Comparison of ENCODE assay signal across 12 cellular contexts in the genomic region with DNA sequence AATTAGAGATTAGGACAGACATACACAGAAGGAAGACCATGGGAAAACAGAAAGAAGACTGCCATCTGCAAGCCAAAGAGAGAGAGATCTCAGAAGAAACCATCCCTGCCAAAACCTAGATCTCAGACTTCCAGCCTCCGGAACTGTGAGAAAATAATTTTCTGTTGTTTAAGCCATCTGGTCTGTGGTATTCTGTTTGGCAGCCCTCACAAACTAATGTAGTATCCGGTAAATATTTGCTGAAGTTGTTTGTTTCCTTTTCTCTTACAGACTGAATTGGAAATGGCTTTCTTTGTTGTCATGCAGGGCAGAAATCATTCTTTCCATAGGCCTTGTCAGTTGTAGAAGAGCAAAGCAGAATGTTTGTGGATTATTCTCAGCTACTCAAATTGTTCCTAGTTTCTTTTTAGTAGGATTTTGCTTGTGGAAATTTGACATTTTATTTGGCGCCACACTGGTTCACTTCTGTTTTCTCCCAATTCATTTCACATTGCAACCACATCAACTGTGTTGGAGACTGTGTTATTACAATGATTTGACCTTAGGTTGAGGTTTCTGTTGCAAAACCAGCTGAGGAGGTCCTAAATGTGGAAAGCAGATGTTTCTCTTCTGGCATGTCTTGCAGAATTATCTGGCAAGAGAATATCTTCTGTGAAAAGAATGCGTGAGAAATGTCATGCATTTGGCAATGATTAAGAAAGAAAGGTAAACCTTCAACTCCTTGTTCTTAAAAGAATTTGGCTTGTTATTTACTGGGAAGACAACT. TPM values are rescaled to one million over a fixed set of nuclear protein-coding genes. Genes with fewer than 3 reads are reported as not detected.
A peak's percentile ranks its signal among the peaks of the same experiment; 100 is the strongest.
DNase-seq lines count a peak whose midpoint lies in the region; ATAC-seq, FAIRE-seq and TF ChIP-seq lines count a peak whose summit lies in the region.
"Had no signal": no experiment of that assay in that cellular context is flagged by ENCODE, and none has a peak within 500 bp of the region (broad histone marks: within the 10 kb centered on the region; RNA-seq: fewer than 3 reads in every experiment).

No MANE protein-coding gene starts in this region.

- no peaks in the 10 kb centered on the region for H3K79me2 ChIP-seq in HepG2 (ENCODE audit: insufficient read depth, low read length)

- no peak overlapping the region for H2AFZ ChIP-seq in HepG2 (ENCODE audit: low read length)

- TF ChIP-seq EP300 in HepG2 (IDR thresholded peaks at IDR 0.05; ENCODE audit: low read depth in 2 of 2, low read length in 2 of 2): no peak
- no peak for TF ChIP-seq EP300 in HepG2 (CRISPR knock-in tag; IDR thresholded peaks at IDR 0.05; ENCODE audit: borderline replicate concordance)

- H3K36me3 ChIP-seq in liver (ENCODE audit: control insufficient read depth in 4 of 4, insufficient read depth in 3 of 4, low read depth in 1 of 4, low read length in 3 of 4) (no peaks in the 10 kb centered on the region), HepG2 (replicated peaks in 1 of 2; ENCODE audit: control insufficient read depth in 1 of 2, insufficient read depth in 2 of 2, low read length in 2 of 2) (no peaks in the 10 kb centered on the region)

- peaks cover 33% of the 10 kb centered on the region for H3K4me1 Mint-ChIP-seq in mesothelial cell of epicardium

- H3K4me3 ChIP-seq in liver (ENCODE audit: low read depth in 1 of 3, low read length in 3 of 3): no peak overlapping the region
- no peak overlapping the region for H3K4me3 ChIP-seq in HepG2 (replicated peaks in 1 of 3; ENCODE audit: insufficient read depth in 1 of 3, low read depth in 2 of 3, low read length in 3 of 3)

- no peak overlapping the region for H3K9ac ChIP-seq in liver (ENCODE audit: low read depth in 1 of 2, low read length in 2 of 2)
- H3K9ac ChIP-seq in HepG2 (ENCODE audit: insufficient read depth, low read depth, low read length): no peak overlapping the region

- H3K27me3 Mint-ChIP-seq in mesothelial cell of epicardium (ENCODE audit: low read depth): no peaks in the 10 kb centered on the region

- POLR2A ChIA-PET in HepG2 (lab: Yijun Ruan, JAX): no interaction called here
- POLR2A ChIA-PET in GM10248 (lab: Yijun Ruan, JAX): no interaction called here

- H4K20me1 ChIP-seq in HepG2 (ENCODE audit: insufficient read depth, low read length): no peaks in the 10 kb centered on the region

- no peak for TF ChIP-seq POLR2A in HepG2 (IDR thresholded peaks at IDR 0.05; ENCODE audit: insufficient read depth in 1 of 2, low read depth in 2 of 2, low read length in 2 of 2)

- no peak for DNase-seq in HepG2 (ENCODE audit: low spot score)
- DNase-seq in cerebellar cortex (ENCODE audit: low spot score): peak; percentile 64
- no peak for DNase-seq in mesothelial cell of epicardium (ENCODE audit: low spot score in 2 of 2, unreplicated experiment in 2 of 2)
- DNase-seq in retina: no peak
- no peak for DNase-seq in SK-N-DZ (ENCODE audit: low spot score)
- no peak for DNase-seq in GM10248 (ENCODE audit: extremely low spot score)
- no peak for DNase-seq in activated gamma-delta T cell (lab: John Stamatoyannopoulos, UW)
- DNase-seq: activated CD4-positive, alpha-beta T cell treated with anti-CD3 and anti-CD28 coated beads, Interleukin-2, amount 50 U/mL, for 4 hours; CD8-positive, alpha-beta T cell; NCI-H510A treated with DMSO at 0.1 percent for 48 hours; stimulated activated CD4-positive, alpha-beta T cell treated with anti-CD3 and anti-CD28 coated beads, Interleukin-15, amount 100 ng/mL, for 24 hours had no signal

- ATAC-seq in HepG2: no peak
- ATAC-seq: CD8-positive, alpha-beta T cell had no signal

- TF ChIP-seq CTCF in liver (IDR thresholded peaks at IDR 0.05; ENCODE audit: low read depth, low read length, missing input control): no peak
- TF ChIP-seq CTCF in HepG2 (CRISPR knock-in tag; IDR thresholded peaks at IDR 0.05): no peak
- no peak for TF ChIP-seq CTCF in mesothelial cell of epicardium (IDR thresholded peaks at IDR 0.05; ENCODE audit: unreplicated experiment)
- no peak for TF ChIP-seq CTCF in GM10248 (IDR thresholded peaks at IDR 0.05; ENCODE audit: control extremely low read depth, extremely low read depth, low read depth, missing control alignments)

- no peaks in the 10 kb centered on the region for H3K36me3 Mint-ChIP-seq in mesothelial cell of epicardium

- intact Hi-C loops in HepG2 (cut with micrococcal nuclease; ENCODE audit: unreplicated experiment): no loop called here

- H3K4me2 ChIP-seq in HepG2 (ENCODE audit: low read depth, low read length): no peak overlapping the region

- H3K4me1 ChIP-seq in liver (ENCODE audit: control insufficient read depth in 4 of 4, insufficient read depth in 4 of 4, low read length in 3 of 4) (peaks cover 0 to 7% (median 3%) of the 10 kb centered on the region in 4 donors), HepG2 (ENCODE audit: insufficient read depth, low read length) (no peaks in the 10 kb centered on the region)

- FAIRE-seq in HepG2 (lab: Jason Lieb, UNC): no peak

- H3K27me3 ChIP-seq in liver (ENCODE audit: control insufficient read depth in 4 of 4, insufficient read depth in 4 of 4, low read length in 3 of 4): no peaks in the 10 kb centered on the region
- no peaks in the 10 kb centered on the region for H3K27me3 ChIP-seq in HepG2 (ENCODE audit: control insufficient read depth in 1 of 2, insufficient read depth in 2 of 2, low read length in 2 of 2)

- H3K9me3 ChIP-seq in liver (ENCODE audit: control insufficient read depth in 4 of 4, low read length in 3 of 4) (no peaks in the 10 kb centered on the region), HepG2 (ENCODE audit: low read length) (no peaks in the 10 kb centered on the region)

- TF ChIP-seq RAD21 in liver (IDR thresholded peaks at IDR 0.05) (no peak), HepG2 (CRISPR knock-in tag; IDR thresholded peaks at IDR 0.05) (no peak)

- WGBS in liver: 54% methylated on average over 4 of the region's 4 CpGs
- WGBS in HepG2 (ENCODE audit: low lambda C conversion rate): 75% methylated on average over 4 of the region's 4 CpGs

- H3K9me3 Mint-ChIP-seq in mesothelial cell of epicardium: no peaks in the 10 kb centered on the region
- H3K9me3 Mint-ChIP-seq: CD8-positive, alpha-beta T cell had no signal

- no TSS peak for BruUV-seq in HepG2 (replicated peaks; lab: Mats Ljungman, UMichigan)

- H3K4me3 Mint-ChIP-seq in mesothelial cell of epicardium: no peak overlapping the region
- H3K4me3 Mint-ChIP-seq: CD8-positive, alpha-beta T cell had no signal

- H3K27ac Mint-ChIP-seq in mesothelial cell of epicardium: peak overlapping the region; percentile 43
- H3K27ac Mint-ChIP-seq: CD8-positive, alpha-beta T cell had no signal

- CTCF ChIA-PET in HepG2 (lab: Yijun Ruan, JAX; ENCODE audit: low intra/inter-chr PET ratio, low total read pairs) (no interaction called here), GM10248 (lab: Yijun Ruan, JAX) (interaction anchor here (1.0 to 16.1 kb wide), 3 partner anchors 7 to 91 kb away, joined by 3 to 471 read pairs (median 38); no protein-coding TSS in a partner anchor)

- in situ Hi-C loops in HepG2 (cut with HindIII; ENCODE audit: extremely low pct_ligation_motif_present, low pct_unique_long_range_greater_than_20kb): no loop called here

- peak overlapping the region; percentile 26 to 42 for H3K27ac ChIP-seq in liver (ENCODE audit: low read depth in 1 of 2, low read length in 2 of 2)
- H3K27ac ChIP-seq in HepG2 (ENCODE audit: extremely low read length, insufficient read depth, low read length): no peak overlapping the region

RNA-seq across cellular contexts. Expression of gene ACTA2, which starts 25.9 kb away (rescaled TPM):
- total RNA-seq in liver (100 to 1,000 TPM in 1 of 2 donors, 10 to 100 TPM in 1; 13.2 to 182 TPM), HepG2 (2016; rRNA removed; fragmentation: Illumina TruSeq; extraction: Trizol) (58.1 and 59.9 TPM in 2 replicates), mesothelial cell of epicardium (126 to 133 TPM (median 126 TPM) in 3 replicates)
- polyA plus RNA-seq in liver (100 to 1,000 TPM in 1 of 2 donors, 10 to 100 TPM in 1; 16.8 to 130 TPM), HepG2 (2011; rRNA removed) (21.8 and 25.1 TPM in 2 replicates)
- 21.6 and 22.5 TPM in 2 replicates for total RNA-seq in HepG2 (2016; cell fraction: cytosol; rRNA removed; fragmentation: Illumina TruSeq; extraction: Trizol; ENCODE audit: low read depth)
- total RNA-seq in HepG2 (2016; cell fraction: insoluble cytoplasmic fraction; rRNA removed; fragmentation: Illumina TruSeq; extraction: Trizol): 50.7 and 62.7 TPM in 2 replicates
- 33.4 and 39.8 TPM in 2 replicates for total RNA-seq in HepG2 (2016; cell fraction: membrane; rRNA removed; fragmentation: Illumina TruSeq; extraction: Trizol)
- 33.1 and 39.3 TPM in 2 replicates for total RNA-seq in HepG2 (2016; cell fraction: nucleus; rRNA removed; fragmentation: Illumina TruSeq; extraction: Trizol)
- 32.0 and 34.2 TPM in 2 replicates for polyA plus RNA-seq in HepG2 (2011; cell fraction: cytosol; rRNA removed)
- 20.1 and 23.1 TPM in 2 replicates for polyA plus RNA-seq in HepG2 (2011; cell fraction: nucleus; rRNA removed)
- polyA plus RNA-seq in HepG2 (2012): 30.5 and 47.4 TPM in 2 replicates
- polyA plus RNA-seq in HepG2 (2016; cell fraction: cytosol; fragmentation: Illumina TruSeq; extraction: Trizol; ENCODE audit: low read depth): 30.8 and 35.7 TPM in 2 replicates
- 81.9 and 99.8 TPM in 2 replicates for polyA plus RNA-seq in HepG2 (2016; cell fraction: insoluble cytoplasmic fraction; fragmentation: Illumina TruSeq; extraction: Trizol; ENCODE audit: low read depth)
- polyA plus RNA-seq in HepG2 (2016; cell fraction: membrane; fragmentation: Illumina TruSeq; extraction: Trizol; ENCODE audit: low read depth): 45.1 and 45.4 TPM in 2 replicates
- polyA plus RNA-seq in HepG2 (2016; cell fraction: nucleus; fragmentation: Illumina TruSeq; extraction: Trizol; ENCODE audit: insufficient read depth, low read depth): 60.8 and 61.8 TPM in 2 replicates
- polyA minus RNA-seq in HepG2 (2011; rRNA and poly(A)+ RNA removed; ENCODE audit: low replicate concordance): 3.6 and 48.3 TPM in 2 replicates
- polyA minus RNA-seq in HepG2 (2011; cell fraction: cytosol; rRNA and poly(A)+ RNA removed): 35.2 and 40.9 TPM in 2 replicates
- polyA minus RNA-seq in HepG2 (2011; cell fraction: nucleus; rRNA and poly(A)+ RNA removed): 13.9 and 20.1 TPM in 2 replicates
- polyA plus RNA-seq in SK-N-DZ (2014; cell fraction: cytosol; rRNA removed): not detected in 2 replicates
- not detected in 2 replicates for polyA plus RNA-seq in SK-N-DZ (2014; cell fraction: nucleus; rRNA removed)

RNA-seq across cellular contexts. Expression of gene STAMBPL1, which starts 46.6 kb away (rescaled TPM):
- total RNA-seq in liver: 1 to 10 TPM; 5.5 to 8.0 TPM
- polyA plus RNA-seq in liver: 1 to 10 TPM; 1.3 to 1.9 TPM
- total RNA-seq in HepG2 (2016; rRNA removed; fragmentation: Illumina TruSeq; extraction: Trizol): 1.5 and 1.6 TPM in 2 replicates
- total RNA-seq in HepG2 (2016; cell fraction: cytosol; rRNA removed; fragmentation: Illumina TruSeq; extraction: Trizol; ENCODE audit: low read depth): 0.79 and 1.1 TPM in 2 replicates
- total RNA-seq in HepG2 (2016; cell fraction: insoluble cytoplasmic fraction; rRNA removed; fragmentation: Illumina TruSeq; extraction: Trizol): 1.7 TPM in 2 replicates
- total RNA-seq in HepG2 (2016; cell fraction: membrane; rRNA removed; fragmentation: Illumina TruSeq; extraction: Trizol): 1.5 and 1.6 TPM in 2 replicates
- total RNA-seq in HepG2 (2016; cell fraction: nucleus; rRNA removed; fragmentation: Illumina TruSeq; extraction: Trizol): 3.3 and 3.9 TPM in 2 replicates
- 1.0 and 1.4 TPM in 2 replicates for polyA plus RNA-seq in HepG2 (2011; rRNA removed)
- polyA plus RNA-seq in HepG2 (2011; cell fraction: cytosol; rRNA removed): 0.82 and 0.91 TPM in 2 replicates
- polyA plus RNA-seq in HepG2 (2011; cell fraction: nucleus; rRNA removed): 1.6 and 2.4 TPM in 2 replicates
- polyA plus RNA-seq in HepG2 (2012): 0.62 and 0.73 TPM in 2 replicates
- 0.42 and 0.52 TPM in 2 replicates for polyA plus RNA-seq in HepG2 (2016; cell fraction: cytosol; fragmentation: Illumina TruSeq; extraction: Trizol; ENCODE audit: low read depth)
- 1.2 and 1.9 TPM in 2 replicates for polyA plus RNA-seq in HepG2 (2016; cell fraction: insoluble cytoplasmic fraction; fragmentation: Illumina TruSeq; extraction: Trizol; ENCODE audit: low read depth)
- 0.41 and 0.76 TPM in 2 replicates for polyA plus RNA-seq in HepG2 (2016; cell fraction: membrane; fragmentation: Illumina TruSeq; extraction: Trizol; ENCODE audit: low read depth)
- polyA plus RNA-seq in HepG2 (2016; cell fraction: nucleus; fragmentation: Illumina TruSeq; extraction: Trizol; ENCODE audit: insufficient read depth, low read depth): 0.38 and 1.6 TPM in 2 replicates
- 1.6 and 17.0 TPM in 2 replicates for polyA minus RNA-seq in HepG2 (2011; rRNA and poly(A)+ RNA removed; ENCODE audit: low replicate concordance)
- 0.49 and 0.62 TPM in 2 replicates for polyA minus RNA-seq in HepG2 (2011; cell fraction: cytosol; rRNA and poly(A)+ RNA removed)
- 5.2 and 5.8 TPM in 2 replicates for polyA minus RNA-seq in HepG2 (2011; cell fraction: nucleus; rRNA and poly(A)+ RNA removed)
- 2.8 to 3.8 TPM (median 3.6 TPM) in 3 replicates for total RNA-seq in mesothelial cell of epicardium
- polyA plus RNA-seq in SK-N-DZ (2014; cell fraction: cytosol; rRNA removed): 23.1 and 36.5 TPM in 2 replicates
- 33.0 and 40.9 TPM in 2 replicates for polyA plus RNA-seq in SK-N-DZ (2014; cell fraction: nucleus; rRNA removed)
